Comparison of ENCODE assay signal across 11 cellular contexts in genomic region chr16:61936522-61936921, GRCh38.
A peak's percentile ranks its signal among the peaks of the same experiment; 100 is the strongest.
DNase-seq lines count a peak whose midpoint lies in the region; TF ChIP-seq lines count a peak whose summit lies in the region.
"Had no signal": no experiment of that assay in that cellular context is flagged by ENCODE, and none has a peak within 500 bp of the region (broad histone marks: within the 10 kb centered on the region; RNA-seq: fewer than 3 reads in every experiment).

No MANE protein-coding gene starts in this region.

- H3K9me3 ChIP-seq in transverse colon, result no peaks in the 10 kb centered on the region
- H3K9me3 ChIP-seq: sigmoid colon had no signal

- H3K4me1 Mint-ChIP-seq in progenitor cell of endocrine pancreas (ENCODE audit: low read depth), result peaks cover 5% of the 10 kb centered on the region
- H3K4me1 Mint-ChIP-seq in activated T-helper 1 cell treated with anti-CD3 and anti-CD28 coated beads, Interleukin-12 subunit alpha, Interleukin-12 subunit beta, Interleukin-2, Interleukin-4 antibody, amounts not matched to agents 30 ng/mL and 10 ng/mL and 1 ng/mL, durations not matched to agents 14 hours and 24 hours and 36 hours (ENCODE audit: low read depth), result no peaks in the 10 kb centered on the region

- no peak overlapping the region for H3K27ac Mint-ChIP-seq in progenitor cell of endocrine pancreas
- no peak overlapping the region for H3K27ac Mint-ChIP-seq in activated T-helper 1 cell treated with anti-CD3 and anti-CD28 coated beads, Interleukin-12 subunit alpha, Interleukin-12 subunit beta, Interleukin-2, Interleukin-4 antibody, amounts not matched to agents 30 ng/mL and 10 ng/mL and 1 ng/mL, durations not matched to agents 14 hours and 24 hours and 36 hours

- no peaks in the 10 kb centered on the region for H3K4me1 ChIP-seq in transverse colon
- H3K4me1 ChIP-seq: sigmoid colon had no signal

- no peaks in the 10 kb centered on the region for H3K36me3 Mint-ChIP-seq in progenitor cell of endocrine pancreas (ENCODE audit: insufficient read depth)
- no peaks in the 10 kb centered on the region for H3K36me3 Mint-ChIP-seq in activated T-helper 1 cell treated with anti-CD3 and anti-CD28 coated beads, Interleukin-12 subunit alpha, Interleukin-12 subunit beta, Interleukin-2, Interleukin-4 antibody, amounts not matched to agents 30 ng/mL and 10 ng/mL and 1 ng/mL, durations not matched to agents 14 hours and 24 hours and 36 hours (ENCODE audit: low read depth)

- H3K4me3 Mint-ChIP-seq in progenitor cell of endocrine pancreas (ENCODE audit: low read depth), result no peak overlapping the region
- H3K4me3 Mint-ChIP-seq in activated T-helper 1 cell treated with anti-CD3 and anti-CD28 coated beads, Interleukin-12 subunit alpha, Interleukin-12 subunit beta, Interleukin-2, Interleukin-4 antibody, amounts not matched to agents 30 ng/mL and 10 ng/mL and 1 ng/mL, durations not matched to agents 14 hours and 24 hours and 36 hours, result no peak overlapping the region

- no peaks in the 10 kb centered on the region for H3K27me3 Mint-ChIP-seq in progenitor cell of endocrine pancreas
- H3K27me3 Mint-ChIP-seq in activated T-helper 1 cell treated with anti-CD3 and anti-CD28 coated beads, Interleukin-12 subunit alpha, Interleukin-12 subunit beta, Interleukin-2, Interleukin-4 antibody, amounts not matched to agents 30 ng/mL and 10 ng/mL and 1 ng/mL, durations not matched to agents 14 hours and 24 hours and 36 hours (ENCODE audit: insufficient read depth), result no peaks in the 10 kb centered on the region

- intact Hi-C loops in transverse colon (cut with DNase I; ENCODE audit: low total_unique reads), result no loop called here
- intact Hi-C loops in activated T-helper 1 cell treated with anti-CD3 and anti-CD28 coated beads, Interleukin-12 subunit alpha, Interleukin-12 subunit beta, Interleukin-2, Interleukin-4 antibody, amounts not matched to agents 30 ng/mL and 10 ng/mL and 1 ng/mL, durations not matched to agents 14 hours and 24 hours and 36 hours (cut with micrococcal nuclease), result no loop called here

- TF ChIP-seq POLR2A in transverse colon (IDR thresholded peaks at IDR 0.05), result no peak

- no peak for TF ChIP-seq EP300 in transverse colon (IDR thresholded peaks at IDR 0.05; ENCODE audit: low read depth)

- in situ Hi-C loops in transverse colon (cut with MboI; ENCODE audit: low pct_ligation_motif_present in 1 of 4, low pct_unique_long_range_greater_than_20kb in 1 of 4, low sequenced_read_pairs in 3 of 4), result no loop called here

- peak; percentile 38 for TF ChIP-seq CTCF in epithelial cell of proximal tubule (conservative IDR thresholded peaks at IDR 0.05; ENCODE audit: low read depth, low read length)
- peak; percentile 68 for TF ChIP-seq CTCF in progenitor cell of endocrine pancreas (IDR thresholded peaks at IDR 0.05; ENCODE audit: unreplicated experiment)
- no peak for TF ChIP-seq CTCF in transverse colon (IDR thresholded peaks at IDR 0.05)

- H3K4me3 ChIP-seq in epithelial cell of proximal tubule (ENCODE audit: low read depth, low read length) (no peak overlapping the region), transverse colon (no peak overlapping the region)
- H3K4me3 ChIP-seq: sigmoid colon had no signal

- no peaks in the 10 kb centered on the region for H3K36me3 ChIP-seq in transverse colon
- H3K36me3 ChIP-seq: sigmoid colon had no signal

- H3K27me3 ChIP-seq in transverse colon, result no peaks in the 10 kb centered on the region
- H3K27me3 ChIP-seq: sigmoid colon had no signal

- no peak overlapping the region for H3K27ac ChIP-seq in transverse colon
- H3K27ac ChIP-seq: sigmoid colon had no signal

- DNase-seq in NCI-H1105 treated with DMSO at 0.1 percent for 48 hours (lab: John Stamatoyannopoulos, UW), result peak; percentile 5
- no peak for DNase-seq in NCI-H1105 (lab: John Stamatoyannopoulos, UW)
- peak; percentile 6 for DNase-seq in OCI-M1 (lab: John Stamatoyannopoulos, UW)
- no peak for DNase-seq in epithelial cell of proximal tubule (ENCODE audit: low read depth)
- DNase-seq in progenitor cell of endocrine pancreas (ENCODE audit: low spot score, unreplicated experiment), result no peak
- no peak for DNase-seq in transverse colon
- DNase-seq in retina, result no peak
- DNase-seq in activated T-helper 1 cell treated with anti-CD3 and anti-CD28 coated beads, Interleukin-12 subunit alpha, Interleukin-12 subunit beta, Interleukin-2, Interleukin-4 antibody, amounts not matched to agents 30 ng/mL and 10 ng/mL and 1 ng/mL, durations not matched to agents 14 hours and 24 hours and 36 hours (ENCODE audit: low spot score), result no peak
- DNase-seq: activated CD8-positive, alpha-beta memory T cell treated with anti-CD3 and anti-CD28 coated beads, Interleukin-2, amount 50 U/mL, for 48 hours; effector CD8-positive, alpha-beta T cell; sigmoid colon had no signal

- no peaks in the 10 kb centered on the region for H3K9me3 Mint-ChIP-seq in progenitor cell of endocrine pancreas (ENCODE audit: low read depth)
- peaks cover 3% of the 10 kb centered on the region for H3K9me3 Mint-ChIP-seq in activated T-helper 1 cell treated with anti-CD3 and anti-CD28 coated beads, Interleukin-12 subunit alpha, Interleukin-12 subunit beta, Interleukin-2, Interleukin-4 antibody, amounts not matched to agents 30 ng/mL and 10 ng/mL and 1 ng/mL, durations not matched to agents 14 hours and 24 hours and 36 hours

- WGBS in transverse colon (ENCODE audit: low coverage in 1 of 2), 2 donors, result 69 to 83% methylated on average over 2 of the region's 2 CpGs

Comparison
In these comparisons a context has a peak if more than half of its experiments do, and no peak if none do; other contexts are left out.
1. DNase-seq: peak in NCI-H1105 treated with DMSO at 0.1 percent for 48 hours (single experiment) and OCI-M1 (single experiment); none in NCI-H1105 (single experiment), epithelial cell of proximal tubule (single experiment), progenitor cell of endocrine pancreas (single experiment), transverse colon (single experiment), retina (single experiment) and activated T-helper 1 cell treated with anti-CD3 and anti-CD28 coated beads, Interleukin-12 subunit alpha, Interleukin-12 subunit beta, Interleukin-2, Interleukin-4 antibody, amounts not matched to agents 30 ng/mL and 10 ng/mL and 1 ng/mL, durations not matched to agents 14 hours and 24 hours and 36 hours (single experiment).
2. CTCF ChIP-seq: peak in epithelial cell of proximal tubule (single experiment) and progenitor cell of endocrine pancreas (single experiment); none in transverse colon (0 of 5).